ENCODE assay signal across 1 cellular context in the genomic region with DNA sequence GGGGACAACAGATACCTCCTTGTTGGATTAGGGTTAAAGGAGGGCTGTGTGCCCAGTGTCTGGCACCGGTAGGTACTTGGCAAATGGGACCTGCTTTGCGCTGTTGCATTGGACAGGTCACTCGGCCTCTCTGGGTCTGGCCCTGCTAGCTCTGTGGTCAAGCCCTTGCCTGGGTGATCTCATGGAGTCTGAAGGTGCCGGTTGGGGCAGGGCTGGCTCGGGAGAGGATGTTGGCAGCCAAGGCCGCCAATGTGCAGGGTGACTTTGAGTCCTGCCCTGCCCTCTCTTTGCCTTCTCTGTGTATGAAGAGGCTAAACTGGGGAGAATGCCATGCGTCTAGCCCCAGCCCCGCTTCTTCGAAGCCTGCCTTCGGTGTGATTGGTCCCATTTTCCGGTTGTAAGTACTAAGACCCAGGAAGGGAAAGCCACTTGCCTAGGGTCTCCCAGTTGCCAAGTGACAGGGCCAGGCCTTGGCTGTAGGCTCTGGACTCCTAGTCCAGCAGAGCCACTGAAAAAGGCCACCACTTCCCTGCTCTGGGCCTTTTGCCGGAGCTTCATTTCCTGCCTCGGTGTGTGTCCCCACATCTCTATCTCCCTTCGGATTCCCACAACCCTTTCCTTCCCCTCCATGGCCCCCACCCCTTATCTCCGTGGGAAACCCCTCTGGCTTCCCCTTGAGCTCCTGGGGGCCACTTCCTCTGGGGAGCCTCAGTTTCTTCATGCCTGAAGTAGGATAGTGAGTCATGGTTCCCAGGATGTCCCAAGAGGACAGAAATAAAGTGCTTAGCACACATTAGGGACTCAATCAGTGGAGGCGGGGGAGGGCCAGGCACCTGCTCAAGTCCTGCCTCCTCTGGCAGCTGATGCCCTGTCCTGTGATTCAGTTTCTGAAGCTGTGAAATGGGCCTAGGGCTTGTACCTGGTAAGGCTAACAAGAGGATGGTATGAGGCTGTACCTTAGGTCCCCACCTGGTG.
TF ChIP-seq lines count a peak whose summit lies in the region.

No MANE protein-coding gene starts in this region.

TF ChIP-seq in GM23338, 12 proteins besides CTCF, POLR2A, EP300 and RAD21 (continued from another document):
- TF ChIP-seq, protein P1, sequence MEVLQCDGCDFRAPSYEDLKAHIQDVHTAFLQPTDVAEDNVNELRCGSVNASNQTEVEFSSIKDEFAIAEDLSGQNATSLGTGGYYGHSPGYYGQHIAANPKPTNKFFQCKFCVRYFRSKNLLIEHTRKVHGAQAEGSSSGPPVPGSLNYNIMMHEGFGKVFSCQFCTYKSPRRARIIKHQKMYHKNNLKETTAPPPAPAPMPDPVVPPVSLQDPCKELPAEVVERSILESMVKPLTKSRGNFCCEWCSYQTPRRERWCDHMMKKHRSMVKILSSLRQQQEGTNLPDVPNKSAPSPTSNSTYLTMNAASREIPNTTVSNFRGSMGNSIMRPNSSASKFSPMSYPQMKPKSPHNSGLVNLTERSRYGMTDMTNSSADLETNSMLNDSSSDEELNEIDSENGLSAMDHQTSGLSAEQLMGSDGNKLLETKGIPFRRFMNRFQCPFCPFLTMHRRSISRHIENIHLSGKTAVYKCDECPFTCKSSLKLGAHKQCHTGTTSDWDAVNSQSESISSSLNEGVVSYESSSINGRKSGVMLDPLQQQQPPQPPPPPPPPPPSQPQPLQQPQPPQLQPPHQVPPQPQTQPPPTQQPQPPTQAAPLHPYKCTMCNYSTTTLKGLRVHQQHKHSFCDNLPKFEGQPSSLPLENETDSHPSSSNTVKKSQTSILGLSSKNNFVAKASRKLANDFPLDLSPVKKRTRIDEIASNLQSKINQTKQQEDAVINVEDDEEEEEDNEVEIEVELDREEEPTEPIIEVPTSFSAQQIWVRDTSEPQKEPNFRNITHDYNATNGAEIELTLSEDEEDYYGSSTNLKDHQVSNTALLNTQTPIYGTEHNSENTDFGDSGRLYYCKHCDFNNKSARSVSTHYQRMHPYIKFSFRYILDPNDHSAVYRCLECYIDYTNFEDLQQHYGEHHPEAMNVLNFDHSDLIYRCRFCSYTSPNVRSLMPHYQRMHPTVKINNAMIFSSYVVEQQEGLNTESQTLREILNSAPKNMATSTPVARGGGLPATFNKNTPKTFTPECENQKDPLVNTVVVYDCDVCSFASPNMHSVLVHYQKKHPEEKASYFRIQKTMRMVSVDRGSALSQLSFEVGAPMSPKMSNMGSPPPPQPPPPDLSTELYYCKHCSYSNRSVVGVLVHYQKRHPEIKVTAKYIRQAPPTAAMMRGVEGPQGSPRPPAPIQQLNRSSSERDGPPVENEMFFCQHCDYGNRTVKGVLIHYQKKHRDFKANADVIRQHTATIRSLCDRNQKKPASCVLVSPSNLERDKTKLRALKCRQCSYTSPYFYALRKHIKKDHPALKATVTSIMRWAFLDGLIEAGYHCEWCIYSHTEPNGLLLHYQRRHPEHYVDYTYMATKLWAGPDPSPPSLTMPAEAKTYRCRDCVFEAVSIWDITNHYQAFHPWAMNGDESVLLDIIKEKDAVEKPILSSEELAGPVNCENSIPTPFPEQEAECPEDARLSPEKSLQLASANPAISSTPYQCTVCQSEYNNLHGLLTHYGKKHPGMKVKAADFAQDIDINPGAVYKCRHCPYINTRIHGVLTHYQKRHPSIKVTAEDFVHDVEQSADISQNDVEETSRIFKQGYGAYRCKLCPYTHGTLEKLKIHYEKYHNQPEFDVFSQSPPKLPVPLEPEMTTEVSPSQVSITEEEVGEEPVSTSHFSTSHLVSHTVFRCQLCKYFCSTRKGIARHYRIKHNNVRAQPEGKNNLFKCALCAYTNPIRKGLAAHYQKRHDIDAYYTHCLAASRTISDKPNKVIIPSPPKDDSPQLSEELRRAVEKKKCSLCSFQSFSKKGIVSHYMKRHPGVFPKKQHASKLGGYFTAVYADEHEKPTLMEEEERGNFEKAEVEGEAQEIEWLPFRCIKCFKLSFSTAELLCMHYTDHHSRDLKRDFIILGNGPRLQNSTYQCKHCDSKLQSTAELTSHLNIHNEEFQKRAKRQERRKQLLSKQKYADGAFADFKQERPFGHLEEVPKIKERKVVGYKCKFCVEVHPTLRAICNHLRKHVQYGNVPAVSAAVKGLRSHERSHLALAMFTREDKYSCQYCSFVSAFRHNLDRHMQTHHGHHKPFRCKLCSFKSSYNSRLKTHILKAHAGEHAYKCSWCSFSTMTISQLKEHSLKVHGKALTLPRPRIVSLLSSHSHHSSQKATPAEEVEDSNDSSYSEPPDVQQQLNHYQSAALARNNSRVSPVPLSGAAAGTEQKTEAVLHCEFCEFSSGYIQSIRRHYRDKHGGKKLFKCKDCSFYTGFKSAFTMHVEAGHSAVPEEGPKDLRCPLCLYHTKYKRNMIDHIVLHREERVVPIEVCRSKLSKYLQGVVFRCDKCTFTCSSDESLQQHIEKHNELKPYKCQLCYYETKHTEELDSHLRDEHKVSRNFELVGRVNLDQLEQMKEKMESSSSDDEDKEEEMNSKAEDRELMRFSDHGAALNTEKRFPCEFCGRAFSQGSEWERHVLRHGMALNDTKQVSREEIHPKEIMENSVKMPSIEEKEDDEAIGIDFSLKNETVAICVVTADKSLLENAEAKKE (CRISPR knock-in tag; IDR thresholded peaks at IDR 0.05), result no peak
- TF ChIP-seq POLR2AphosphoS5 (IDR thresholded peaks at IDR 0.05; ENCODE audit: low read depth) (no peak), CREB1 (CRISPR knock-in tag; IDR thresholded peaks at IDR 0.05; ENCODE audit: low read depth) (no peak), NANOG (IDR thresholded peaks at IDR 0.05; ENCODE audit: borderline replicate concordance) (no peak), EZH2 (IDR thresholded peaks at IDR 0.05; ENCODE audit: low read depth, unreplicated experiment) (no peak)
- TF ChIP-seq, protein P2, sequence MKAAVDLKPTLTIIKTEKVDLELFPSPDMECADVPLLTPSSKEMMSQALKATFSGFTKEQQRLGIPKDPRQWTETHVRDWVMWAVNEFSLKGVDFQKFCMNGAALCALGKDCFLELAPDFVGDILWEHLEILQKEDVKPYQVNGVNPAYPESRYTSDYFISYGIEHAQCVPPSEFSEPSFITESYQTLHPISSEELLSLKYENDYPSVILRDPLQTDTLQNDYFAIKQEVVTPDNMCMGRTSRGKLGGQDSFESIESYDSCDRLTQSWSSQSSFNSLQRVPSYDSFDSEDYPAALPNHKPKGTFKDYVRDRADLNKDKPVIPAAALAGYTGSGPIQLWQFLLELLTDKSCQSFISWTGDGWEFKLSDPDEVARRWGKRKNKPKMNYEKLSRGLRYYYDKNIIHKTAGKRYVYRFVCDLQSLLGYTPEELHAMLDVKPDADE (IDR thresholded peaks at IDR 0.05), result no peak
- TF ChIP-seq, protein P3, sequence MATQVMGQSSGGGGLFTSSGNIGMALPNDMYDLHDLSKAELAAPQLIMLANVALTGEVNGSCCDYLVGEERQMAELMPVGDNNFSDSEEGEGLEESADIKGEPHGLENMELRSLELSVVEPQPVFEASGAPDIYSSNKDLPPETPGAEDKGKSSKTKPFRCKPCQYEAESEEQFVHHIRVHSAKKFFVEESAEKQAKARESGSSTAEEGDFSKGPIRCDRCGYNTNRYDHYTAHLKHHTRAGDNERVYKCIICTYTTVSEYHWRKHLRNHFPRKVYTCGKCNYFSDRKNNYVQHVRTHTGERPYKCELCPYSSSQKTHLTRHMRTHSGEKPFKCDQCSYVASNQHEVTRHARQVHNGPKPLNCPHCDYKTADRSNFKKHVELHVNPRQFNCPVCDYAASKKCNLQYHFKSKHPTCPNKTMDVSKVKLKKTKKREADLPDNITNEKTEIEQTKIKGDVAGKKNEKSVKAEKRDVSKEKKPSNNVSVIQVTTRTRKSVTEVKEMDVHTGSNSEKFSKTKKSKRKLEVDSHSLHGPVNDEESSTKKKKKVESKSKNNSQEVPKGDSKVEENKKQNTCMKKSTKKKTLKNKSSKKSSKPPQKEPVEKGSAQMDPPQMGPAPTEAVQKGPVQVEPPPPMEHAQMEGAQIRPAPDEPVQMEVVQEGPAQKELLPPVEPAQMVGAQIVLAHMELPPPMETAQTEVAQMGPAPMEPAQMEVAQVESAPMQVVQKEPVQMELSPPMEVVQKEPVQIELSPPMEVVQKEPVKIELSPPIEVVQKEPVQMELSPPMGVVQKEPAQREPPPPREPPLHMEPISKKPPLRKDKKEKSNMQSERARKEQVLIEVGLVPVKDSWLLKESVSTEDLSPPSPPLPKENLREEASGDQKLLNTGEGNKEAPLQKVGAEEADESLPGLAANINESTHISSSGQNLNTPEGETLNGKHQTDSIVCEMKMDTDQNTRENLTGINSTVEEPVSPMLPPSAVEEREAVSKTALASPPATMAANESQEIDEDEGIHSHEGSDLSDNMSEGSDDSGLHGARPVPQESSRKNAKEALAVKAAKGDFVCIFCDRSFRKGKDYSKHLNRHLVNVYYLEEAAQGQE (IDR thresholded peaks at IDR 0.05; ENCODE audit: unreplicated experiment), result no peak
